19 cellular contexts compared by ENCODE assay signal in genomic region chr12:63495974-63496373, GRCh38.
DNase-seq lines count a peak whose midpoint lies in the region; ATAC-seq, FAIRE-seq and TF ChIP-seq lines count a peak whose summit lies in the region.
"Had no signal": no experiment of that assay in that cellular context is flagged by ENCODE, and none has a peak within 500 bp of the region (broad histone marks: within the 10 kb centered on the region; RNA-seq: fewer than 3 reads in every experiment).

No MANE protein-coding gene starts in this region.

- no peak overlapping the region for H3K4me3 ChIP-seq in LNCaP clone FGC (ENCODE audit: low read depth, low read length)
- no peak overlapping the region for H3K4me3 ChIP-seq in small intestine (ENCODE audit: low read depth in 1 of 2, low read length in 2 of 2)
- H3K4me3 ChIP-seq: BLaER1, K562 had no signal

- H3K27me3 ChIP-seq in small intestine (ENCODE audit: control insufficient read depth in 2 of 2, insufficient read depth in 2 of 2, low read length in 2 of 2), result no peaks in the 10 kb centered on the region
- H3K27me3 ChIP-seq: BLaER1 had no signal

- peak; percentile 24 for FAIRE-seq in islet of Langerhans (lab: Jason Lieb, UNC)
- no peak for FAIRE-seq in small intestine (lab: Jason Lieb, UNC)
- no peak for FAIRE-seq in urothelium cell line (lab: Jason Lieb, UNC)
- FAIRE-seq: GM12891, HTR-8/SVneo, K562 had no signal

- TF ChIP-seq CTCF in LNCaP clone FGC (IDR thresholded peaks at IDR 0.05; ENCODE audit: control insufficient read depth, extremely low read depth, insufficient read depth) (no peak), GM13976 (IDR thresholded peaks at IDR 0.05; ENCODE audit: borderline replicate concordance, control extremely low read depth, extremely low read depth, insufficient read depth, missing control alignments) (no peak)

- no peaks in the 10 kb centered on the region for H3K36me3 ChIP-seq in small intestine (ENCODE audit: control insufficient read depth in 2 of 2, insufficient read depth in 2 of 2, low read length in 2 of 2)
- H3K36me3 ChIP-seq: BLaER1 had no signal

- H3K9me3 ChIP-seq in small intestine (ENCODE audit: control insufficient read depth, low read depth), result no peaks in the 10 kb centered on the region
- H3K9me3 ChIP-seq: Caco-2 had no signal

- no peak overlapping the region for H3K27ac ChIP-seq in small intestine (ENCODE audit: low read depth in 1 of 2, low read length in 1 of 2)
- H3K27ac ChIP-seq: BLaER1 had no signal

- no peak for ATAC-seq in HG03521 (IDR thresholded peaks at IDR 0.05; ENCODE audit: unreplicated experiment)
- ATAC-seq: K562 had no signal

- in situ Hi-C loops in Caki2 (cut with HindIII; ENCODE audit: low pct_unique_long_range_greater_than_20kb, low sequenced_read_pairs), result no loop called here
- in situ Hi-C loops in GM13976 (cut with MboI; ENCODE audit: low sequenced_read_pairs, unreplicated experiment), result no loop called here

- DNase-seq in Caki2 (ENCODE audit: low read depth) (peak; percentile 37), LNCaP clone FGC (ENCODE audit: low read depth) (peak; percentile 76), small intestine (peak; percentile 1), GM13976 (ENCODE audit: low spot score) (no peak), urothelium cell line (ENCODE audit: low spot score) (no peak)
- DNase-seq: AML-193; Caco-2; CD8-positive, alpha-beta memory T cell; DMS 273 treated with DMSO at 0.1 percent for 48 hours; DMS79 treated with DMSO at 0.1 percent for 48 hours; EL; GOT3; H9 had no signal

- no peaks in the 10 kb centered on the region for H3K4me1 ChIP-seq in small intestine (ENCODE audit: control insufficient read depth in 2 of 2, insufficient read depth in 1 of 2, low read depth in 1 of 2, low read length in 1 of 2)
- H3K4me1 ChIP-seq: BLaER1 had no signal

- WGBS in small intestine, 3 donors, result 17 to 51% (median 24%) methylated on average over 1 of the region's 1 CpG

Comparison
In these comparisons a context has a peak if more than half of its experiments do, and no peak if none do; other contexts are left out.
1. DNase-seq: peak in Caki2 (single experiment), LNCaP clone FGC (single experiment) and small intestine (single experiment); none in GM13976 (single experiment) and urothelium cell line (single experiment).